Comparison of ENCODE assay signal across 10 cellular contexts in the genomic region with DNA sequence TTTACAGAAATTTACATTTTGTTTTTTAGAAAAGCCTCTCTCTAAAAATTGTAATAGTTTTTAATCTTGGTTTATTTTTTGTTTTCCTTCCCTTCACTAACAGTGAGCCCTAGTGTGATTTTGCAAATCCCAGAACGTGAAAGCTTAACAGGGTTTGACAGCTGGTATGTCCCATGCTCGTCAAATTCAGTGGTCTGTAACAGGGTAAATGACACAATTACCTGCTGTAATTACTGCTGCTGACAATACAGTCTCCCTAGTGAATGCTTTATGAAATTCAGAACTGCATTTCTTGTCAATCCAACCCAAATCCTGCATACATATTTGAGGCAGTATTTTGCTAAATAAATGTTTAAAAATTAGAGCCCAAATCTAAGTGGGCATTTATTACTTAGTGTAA.
"Had no signal": no experiment of that assay in that cellular context is flagged by ENCODE, and none has a peak within 500 bp of the region (broad histone marks: within the 10 kb centered on the region; RNA-seq: fewer than 3 reads in every experiment).

No MANE protein-coding gene starts in this region.

- ATAC-seq: activated CD8-positive, alpha-beta T cell treated with anti-CD3 and anti-CD28 coated beads, Interleukin-2, amount 10 ng/mL, durations not matched to agents 7 days and 5 days; esophagus mucosa; stimulated activated effector memory CD8-positive, alpha-beta T cell treated with anti-CD3 and anti-CD28 coated beads, Interleukin-12 subunit alpha, Interleukin-12 subunit beta, amount 100 ng/mL, for 72 hours had no signal

- DNase-seq: activated CD4-positive, alpha-beta T cell treated with anti-CD3 and anti-CD28 coated beads for 4 hours; activated CD8-positive, alpha-beta memory T cell treated with anti-CD3 and anti-CD28 coated beads, Interleukin-2, amount 50 U/mL, for 48 hours; activated CD8-positive, alpha-beta T cell treated with anti-CD3 and anti-CD28 coated beads, Interleukin-2, amount 10 ng/mL, durations not matched to agents 7 days and 5 days; activated naive CD4-positive, alpha-beta T cell; aorta; immature natural killer cell; naive B cell; small intestine had no signal
